In genomic region chr4:11618666-11619282, GRCh38 we compare ENCODE assay signal across 16 cellular contexts.
DNase-seq lines count a peak whose midpoint lies in the region; ATAC-seq and TF ChIP-seq lines count a peak whose summit lies in the region.
"Had no signal": no experiment of that assay in that cellular context is flagged by ENCODE, and none has a peak within 500 bp of the region (broad histone marks: within the 10 kb centered on the region; RNA-seq: fewer than 3 reads in every experiment).

No MANE protein-coding gene starts in this region.

- no peak overlapping the region for H2BK12ac ChIP-seq in mesenchymal stem cell (ENCODE audit: low read length in 2 of 2)

- WGBS in mesenchymal stem cell: 50% methylated on average over 1 of the region's 2 CpGs
- WGBS in adrenal gland, 4 donors: 39 to 79% (median 47%) methylated on average over 2 of the region's 2 CpGs

- H3K9me3 ChIP-seq in mesenchymal stem cell (ENCODE audit: control insufficient read depth, low read length): no peaks in the 10 kb centered on the region
- no peaks in the 10 kb centered on the region for H3K9me3 ChIP-seq in adrenal gland (replicated peaks in 1 of 3)

- no peak overlapping the region for H3K14ac ChIP-seq in mesenchymal stem cell (ENCODE audit: low read length in 2 of 2)

- no peak overlapping the region for H2AK5ac ChIP-seq in mesenchymal stem cell (ENCODE audit: low read length, severe bottlenecking)

- no peak overlapping the region for H3K23ac ChIP-seq in mesenchymal stem cell (ENCODE audit: low read length in 2 of 2)

- H2BK120ac ChIP-seq in mesenchymal stem cell (ENCODE audit: low read depth, low read length): no peak overlapping the region

- no peak overlapping the region for H3K4ac ChIP-seq in mesenchymal stem cell (ENCODE audit: low read depth in 1 of 2, low read length in 2 of 2)

- H4K91ac ChIP-seq in mesenchymal stem cell (ENCODE audit: low read length): no peak overlapping the region

- H2BK15ac ChIP-seq in mesenchymal stem cell (ENCODE audit: low read depth, poor library complexity, severe bottlenecking): no peak overlapping the region

- H3K18ac ChIP-seq in mesenchymal stem cell (ENCODE audit: low read depth in 1 of 2, low read length in 2 of 2): no peak overlapping the region

- H2AFZ ChIP-seq in mesenchymal stem cell (ENCODE audit: low read depth, low read length): no peak overlapping the region
- H2AFZ ChIP-seq: GM23338 had no signal

- intact Hi-C loops in dendritic cell treated with granulocyte-macrophage colony-stimulating factor and Interleukin-4, amounts not matched to agents 40 ng/mL and 50 ng/mL, for 4 days (cut with micrococcal nuclease): loop anchor here (10.0 kb wide), 1 partner anchor 184 kb away; no protein-coding TSS in a partner anchor
- intact Hi-C loops in adrenal gland (cut with DNase I): no loop called here

- no peak for TF ChIP-seq CTCF in adrenal gland (IDR thresholded peaks at IDR 0.05)

- DNase-seq in ACHN (peak; percentile 54), mesenchymal stem cell (no peak), NCI-H2029 treated with DMSO at 0.1 percent for 48 hours (lab: John Stamatoyannopoulos, UW) (no peak), adrenal gland (no peak), activated gamma-delta T cell treated with Interleukin-2 at 50 U/mL for 16 hours (no peak)
- DNase-seq: activated CD4-positive, alpha-beta memory T cell treated with anti-CD3 and anti-CD28 coated beads, Interleukin-2, amount 10 ng/mL, durations not matched to agents 7 days and 5 days; amniotic stem cell; DMS 273 treated with DMSO at 0.1 percent for 48 hours; glutamatergic neuron; naive thymus-derived CD8-positive, alpha-beta T cell; NCI-H226 had no signal

- in situ Hi-C loops in ACHN (cut with HindIII; ENCODE audit: low pct_ligation_motif_present, low pct_unique_long_range_greater_than_20kb, low sequenced_read_pairs): no loop called here

- ATAC-seq in HG02610 (IDR thresholded peaks at IDR 0.05; ENCODE audit: unreplicated experiment) (peak; percentile 53), GM18867 (IDR thresholded peaks at IDR 0.05; ENCODE audit: unreplicated experiment) (no peak)
- ATAC-seq: GM23338; naive thymus-derived CD8-positive, alpha-beta T cell had no signal

- H3K4me1 Mint-ChIP-seq in dendritic cell treated with granulocyte-macrophage colony-stimulating factor and Interleukin-4, amounts not matched to agents 40 ng/mL and 50 ng/mL, for 4 days (ENCODE audit: low read depth): peaks cover 29% of the 10 kb centered on the region
- H3K4me1 Mint-ChIP-seq: activated CD4-positive, alpha-beta memory T cell treated with anti-CD3 and anti-CD28 coated beads, Interleukin-2, amount 10 ng/mL, durations not matched to agents 7 days and 5 days; GM23338; naive thymus-derived CD8-positive, alpha-beta T cell had no signal

- no peak overlapping the region for H4K8ac ChIP-seq in mesenchymal stem cell (ENCODE audit: low read length)

- H3K27me3 Mint-ChIP-seq in dendritic cell treated with granulocyte-macrophage colony-stimulating factor and Interleukin-4, amounts not matched to agents 40 ng/mL and 50 ng/mL, for 4 days: no peaks in the 10 kb centered on the region
- H3K27me3 Mint-ChIP-seq: activated CD4-positive, alpha-beta memory T cell treated with anti-CD3 and anti-CD28 coated beads, Interleukin-2, amount 10 ng/mL, durations not matched to agents 7 days and 5 days; naive thymus-derived CD8-positive, alpha-beta T cell had no signal

- H3K4me2 ChIP-seq in mesenchymal stem cell (ENCODE audit: low read length, poor library complexity, severe bottlenecking): no peak overlapping the region
- H3K4me2 ChIP-seq: GM23338 had no signal

- no peaks in the 10 kb centered on the region for H3K9me3 Mint-ChIP-seq in dendritic cell treated with granulocyte-macrophage colony-stimulating factor and Interleukin-4, amounts not matched to agents 40 ng/mL and 50 ng/mL, for 4 days
- H3K9me3 Mint-ChIP-seq: activated CD4-positive, alpha-beta memory T cell treated with anti-CD3 and anti-CD28 coated beads, Interleukin-2, amount 10 ng/mL, durations not matched to agents 7 days and 5 days; activated T-helper 1 cell treated with anti-CD3 and anti-CD28 coated beads, Interleukin-12 subunit alpha, Interleukin-12 subunit beta, Interleukin-2, Interleukin-4 antibody, amounts not matched to agents 30 ng/mL and 10 ng/mL and 1 ng/mL, durations not matched to agents 14 hours and 24 hours and 36 hours; GM23338; naive thymus-derived CD8-positive, alpha-beta T cell had no signal

- H3K27me3 ChIP-seq in mesenchymal stem cell (ENCODE audit: control insufficient read depth in 1 of 2, insufficient read depth in 1 of 2, low read length in 2 of 2): no peaks in the 10 kb centered on the region
- no peaks in the 10 kb centered on the region for H3K27me3 ChIP-seq in adrenal gland

- H3K4me3 Mint-ChIP-seq in dendritic cell treated with granulocyte-macrophage colony-stimulating factor and Interleukin-4, amounts not matched to agents 40 ng/mL and 50 ng/mL, for 4 days: no peak overlapping the region
- H3K4me3 Mint-ChIP-seq: activated CD4-positive, alpha-beta memory T cell treated with anti-CD3 and anti-CD28 coated beads, Interleukin-2, amount 10 ng/mL, durations not matched to agents 7 days and 5 days; activated T-helper 1 cell treated with anti-CD3 and anti-CD28 coated beads, Interleukin-12 subunit alpha, Interleukin-12 subunit beta, Interleukin-2, Interleukin-4 antibody, amounts not matched to agents 30 ng/mL and 10 ng/mL and 1 ng/mL, durations not matched to agents 14 hours and 24 hours and 36 hours; GM23338; naive thymus-derived CD8-positive, alpha-beta T cell had no signal

- peak overlapping the region; percentile 93 for H3K27ac ChIP-seq in mesenchymal stem cell (ENCODE audit: low read length, poor library complexity, severe bottlenecking)
- no peak overlapping the region for H3K27ac ChIP-seq in adrenal gland

- no peak for TF ChIP-seq POLR2A in adrenal gland (IDR thresholded peaks at IDR 0.05)

- H3K36me3 Mint-ChIP-seq in dendritic cell treated with granulocyte-macrophage colony-stimulating factor and Interleukin-4, amounts not matched to agents 40 ng/mL and 50 ng/mL, for 4 days (ENCODE audit: low read depth): no peaks in the 10 kb centered on the region
- H3K36me3 Mint-ChIP-seq: naive thymus-derived CD8-positive, alpha-beta T cell had no signal

- H3K4me3 ChIP-seq in mesenchymal stem cell (ENCODE audit: insufficient read depth in 1 of 2, low read depth in 1 of 2, low read length in 2 of 2): no peak overlapping the region
- no peak overlapping the region for H3K4me3 ChIP-seq in adrenal gland
- H3K4me3 ChIP-seq: GM23338 had no signal

- H3K27ac Mint-ChIP-seq in dendritic cell treated with granulocyte-macrophage colony-stimulating factor and Interleukin-4, amounts not matched to agents 40 ng/mL and 50 ng/mL, for 4 days: peak overlapping the region; percentile 28
- H3K27ac Mint-ChIP-seq: activated CD4-positive, alpha-beta memory T cell treated with anti-CD3 and anti-CD28 coated beads, Interleukin-2, amount 10 ng/mL, durations not matched to agents 7 days and 5 days; activated T-helper 1 cell treated with anti-CD3 and anti-CD28 coated beads, Interleukin-12 subunit alpha, Interleukin-12 subunit beta, Interleukin-2, Interleukin-4 antibody, amounts not matched to agents 30 ng/mL and 10 ng/mL and 1 ng/mL, durations not matched to agents 14 hours and 24 hours and 36 hours; GM23338; naive thymus-derived CD8-positive, alpha-beta T cell had no signal

- H3K79me1 ChIP-seq in mesenchymal stem cell (replicated peaks; ENCODE audit: low read length, poor library complexity, severe bottlenecking): no peaks in the 10 kb centered on the region

- H3K4me1 ChIP-seq in mesenchymal stem cell (ENCODE audit: control insufficient read depth, insufficient read depth, low read depth, low read length): no peaks in the 10 kb centered on the region
- H3K4me1 ChIP-seq in adrenal gland (replicated peaks in 1 of 2): no peaks in the 10 kb centered on the region

- H2BK5ac ChIP-seq in mesenchymal stem cell (ENCODE audit: low read depth, low read length, poor library complexity, severe bottlenecking): no peak overlapping the region

- H3K9ac ChIP-seq in mesenchymal stem cell (ENCODE audit: low read length): no peak overlapping the region

- H3K36me3 ChIP-seq in mesenchymal stem cell (ENCODE audit: control insufficient read depth in 1 of 2, insufficient read depth in 2 of 2, low read depth in 1 of 2, low read length in 2 of 2) (no peaks in the 10 kb centered on the region), adrenal gland (replicated peaks in 1 of 2) (no peaks in the 10 kb centered on the region)
